Comparison of ENCODE assay signal across 1 cellular context in the genomic region with DNA sequence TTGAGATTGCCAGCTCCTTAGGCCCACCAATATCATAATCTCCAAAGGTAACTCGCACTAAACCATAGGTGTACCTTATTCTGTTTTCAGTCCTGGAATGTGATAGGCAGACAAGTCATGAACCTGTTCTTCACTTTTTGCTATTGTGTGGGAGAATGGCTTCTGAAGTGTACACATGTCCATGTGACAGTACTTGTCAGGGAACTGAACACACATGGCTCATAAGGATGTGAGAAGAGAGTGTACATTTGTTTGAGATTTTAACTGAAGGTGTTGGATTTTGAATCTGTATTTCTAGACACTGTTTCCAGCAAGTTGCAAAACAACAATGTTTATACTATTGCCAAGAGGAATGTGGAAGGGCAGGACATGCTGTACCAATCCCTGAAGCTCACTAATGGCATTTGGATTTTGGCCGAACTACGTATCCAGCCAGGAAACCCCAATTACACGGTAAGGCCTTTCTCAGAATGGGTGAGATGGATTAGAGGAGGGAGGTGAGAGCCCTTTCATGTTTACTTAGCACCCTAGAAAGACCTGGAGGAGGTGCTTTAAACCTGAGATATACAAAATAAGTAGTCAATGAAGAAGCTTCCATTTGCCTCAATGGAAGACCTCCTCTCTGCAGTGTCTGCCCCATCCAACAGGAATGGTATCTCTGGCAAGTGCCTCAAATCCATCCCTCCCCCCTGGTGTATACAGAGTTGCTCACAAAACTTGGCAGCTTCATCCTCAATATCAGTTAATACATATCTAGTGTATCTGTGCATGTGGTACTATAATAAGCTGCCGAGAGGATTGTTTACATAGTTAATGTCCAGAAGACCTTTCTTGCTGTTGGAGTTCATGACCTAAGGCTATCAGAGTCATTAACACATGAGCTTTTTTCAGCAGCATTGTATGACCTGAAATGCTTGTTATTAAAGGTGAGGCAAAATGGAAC.
TF ChIP-seq lines count a peak whose summit lies in the region.

No MANE protein-coding gene starts in this region.

TF ChIP-seq in IMR-90, 13 proteins besides CTCF, POLR2A, EP300 and RAD21:
- TF ChIP-seq CHD1 (IDR thresholded peaks at IDR 0.05; ENCODE audit: low read depth, low read length) (no peak), RFX5 (IDR thresholded peaks at IDR 0.05; ENCODE audit: low read depth, low read length) (no peak), SMC3 (IDR thresholded peaks at IDR 0.05; ENCODE audit: low read depth, low read length) (no peak), RCOR1 (IDR thresholded peaks at IDR 0.05; ENCODE audit: insufficient replicate concordance, low read length) (no peak), NFE2L2 (IDR thresholded peaks at IDR 0.05; ENCODE audit: low read depth, low read length) (no peak), FOS (IDR thresholded peaks at IDR 0.05; ENCODE audit: low read depth, low read length) (no peak), BHLHE40 (IDR thresholded peaks at IDR 0.05; ENCODE audit: low read depth, low read length) (no peak), MAZ (IDR thresholded peaks at IDR 0.05; ENCODE audit: borderline replicate concordance, low read depth, low read length) (no peak), CEBPB (IDR thresholded peaks at IDR 0.05; ENCODE audit: low read depth, low read length) (no peak), MAFK (IDR thresholded peaks at IDR 0.05; ENCODE audit: low read depth, low read length) (no peak), MXI1 (IDR thresholded peaks at IDR 0.05; ENCODE audit: borderline replicate concordance, low read depth, low read length) (no peak)
- TF ChIP-seq, protein P1, sequence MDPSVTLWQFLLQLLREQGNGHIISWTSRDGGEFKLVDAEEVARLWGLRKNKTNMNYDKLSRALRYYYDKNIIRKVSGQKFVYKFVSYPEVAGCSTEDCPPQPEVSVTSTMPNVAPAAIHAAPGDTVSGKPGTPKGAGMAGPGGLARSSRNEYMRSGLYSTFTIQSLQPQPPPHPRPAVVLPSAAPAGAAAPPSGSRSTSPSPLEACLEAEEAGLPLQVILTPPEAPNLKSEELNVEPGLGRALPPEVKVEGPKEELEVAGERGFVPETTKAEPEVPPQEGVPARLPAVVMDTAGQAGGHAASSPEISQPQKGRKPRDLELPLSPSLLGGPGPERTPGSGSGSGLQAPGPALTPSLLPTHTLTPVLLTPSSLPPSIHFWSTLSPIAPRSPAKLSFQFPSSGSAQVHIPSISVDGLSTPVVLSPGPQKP (IDR thresholded peaks at IDR 0.05; ENCODE audit: borderline replicate concordance, low read depth, low read length): no peak
- TF ChIP-seq, protein P2, sequence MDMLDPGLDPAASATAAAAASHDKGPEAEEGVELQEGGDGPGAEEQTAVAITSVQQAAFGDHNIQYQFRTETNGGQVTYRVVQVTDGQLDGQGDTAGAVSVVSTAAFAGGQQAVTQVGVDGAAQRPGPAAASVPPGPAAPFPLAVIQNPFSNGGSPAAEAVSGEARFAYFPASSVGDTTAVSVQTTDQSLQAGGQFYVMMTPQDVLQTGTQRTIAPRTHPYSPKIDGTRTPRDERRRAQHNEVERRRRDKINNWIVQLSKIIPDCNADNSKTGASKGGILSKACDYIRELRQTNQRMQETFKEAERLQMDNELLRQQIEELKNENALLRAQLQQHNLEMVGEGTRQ (IDR thresholded peaks at IDR 0.05; ENCODE audit: low read depth, low read length): no peak
